ENCODE assay signal across 1 cellular context in genomic region chrX:103539695-103540094, GRCh38.
TF ChIP-seq lines count a peak whose summit lies in the region.

No MANE protein-coding gene starts in this region.

TF ChIP-seq in IMR-90, 13 proteins besides CTCF, POLR2A, EP300 and RAD21:
- TF ChIP-seq FOS (IDR thresholded peaks at IDR 0.05; ENCODE audit: low read depth, low read length) (no peak), USF2 (IDR thresholded peaks at IDR 0.05; ENCODE audit: low read depth, low read length) (no peak), NFE2L2 (IDR thresholded peaks at IDR 0.05; ENCODE audit: low read depth, low read length) (no peak), CEBPB (IDR thresholded peaks at IDR 0.05; ENCODE audit: low read depth, low read length) (no peak)
